In genomic region chr15:89860851-89861360, GRCh38 we compare ENCODE assay signal across 28 cellular contexts. TPM values are rescaled to one million over a fixed set of nuclear protein-coding genes. Genes with fewer than 3 reads are reported as not detected.
DNase-seq lines count a peak whose midpoint lies in the region; ATAC-seq, FAIRE-seq and TF ChIP-seq lines count a peak whose summit lies in the region.
"Had no signal": no experiment of that assay in that cellular context is flagged by ENCODE, and none has a peak within 500 bp of the region (broad histone marks: within the 10 kb centered on the region; RNA-seq: fewer than 3 reads in every experiment).

No MANE protein-coding gene starts in this region.

- H3K4me2 ChIP-seq in BLaER1 treated with 17β-estradiol and CSF1 and Interleukin-3, amounts not matched to agents 10 nM and 100 nM = peak overlapping the region in 7 of 11 experiments; percentile 5 to 44 (median 26); a peak in 11 of 22 replicates
- no peak overlapping the region for H3K4me2 ChIP-seq in K562 (ENCODE audit: insufficient read depth, low read length)

- H2AFZ ChIP-seq in K562 (ENCODE audit: low read depth, low read length) = no peak overlapping the region

- no peak overlapping the region for H3K4me3 ChIP-seq in BLaER1 treated with 17β-estradiol and CSF1 and Interleukin-3, amounts not matched to agents 10 nM and 100 nM
- H3K4me3 ChIP-seq in K562 (no peak overlapping the region), pancreas (no peak overlapping the region)
- H3K4me3 ChIP-seq: lung, mucosa of descending colon, upper lobe of left lung had no signal

- no peak for TF ChIP-seq EP300 in K562 (IDR thresholded peaks at IDR 0.05; ENCODE audit: low read length)

- H3K36me3 ChIP-seq in BLaER1 treated with 17β-estradiol and CSF1 and Interleukin-3, amounts not matched to agents 10 nM and 100 nM = peaks cover 23 to 92% (median 45%) of the 10 kb centered on the region in 11 experiments; a peak in 20 of 22 replicates
- H3K36me3 ChIP-seq in K562 (ENCODE audit: control insufficient read depth, insufficient read depth, low read length) (peaks cover 43% of the 10 kb centered on the region), pancreas (no peaks in the 10 kb centered on the region)

- DNase-seq in NCI-H2171 (lab: John Stamatoyannopoulos, UW) (peak; percentile 19), K562 (ENCODE audit: extremely low read depth in 1 of 4, low spot score in 3 of 4) (no peak), pancreas (no peak), head of caudate nucleus (no peak), SK-N-DZ (ENCODE audit: low spot score) (no peak)
- DNase-seq: activated CD4-positive, alpha-beta T cell treated with anti-CD3 and anti-CD28 coated beads, Interleukin-2, amount 50 U/mL, for 48 hours; activated naive CD4-positive, alpha-beta T cell; activated naive CD8-positive, alpha-beta T cell treated with anti-CD3 and anti-CD28 coated beads, Interleukin-2, amount 50 U/mL, for 24 hours; activated T-cell treated with anti-CD3 and anti-CD28 coated beads, Interleukin-2, amount 50 U/mL, for 72 hours; caudate nucleus; cortex of kidney; DMS79 treated with DMSO at 0.1 percent for 48 hours; effector memory CD8-positive, alpha-beta T cell; GDM1; NCI-H1694 treated with DMSO at 0.1 percent for 48 hours; NCI-H510A treated with DMSO at 0.1 percent for 48 hours; nephron progenitor cell; stimulated activated naive B cell treated with anti-CD40 and anti-IgM and Interleukin-4, amounts not matched to agents 10 μg/mL and 1 μg/mL and 100 μg/mL, for 72 hours; substantia nigra; T-helper 1 cell; upper lobe of left lung had no signal

- no peak for TF ChIP-seq CTCF in K562 (IDR thresholded peaks at IDR 0.05 in 2 of 3, conservative IDR thresholded peaks at IDR 0.05 in 1 of 3; ENCODE audit: insufficient read depth in 2 of 3, low read depth in 1 of 3, low read length in 3 of 3)
- TF ChIP-seq CTCF in pancreas (IDR thresholded peaks at IDR 0.05) = no peak

- no peak for ATAC-seq in K562
- ATAC-seq in pancreas = no peak
- ATAC-seq in GM18870 (IDR thresholded peaks at IDR 0.05; ENCODE audit: unreplicated experiment) = no peak
- ATAC-seq: activated naive CD8-positive, alpha-beta T cell treated with anti-CD3 and anti-CD28 coated beads, Interleukin-2, amount 50 U/mL, for 24 hours; activated T-cell treated with anti-CD3 and anti-CD28 coated beads, Interleukin-2, amount 50 U/mL, for 72 hours; effector memory CD8-positive, alpha-beta T cell; mucosa of descending colon had no signal

- intact Hi-C loops in K562 (cut with micrococcal nuclease) (no loop called here), pancreas (cut with DNase I) (no loop called here), head of caudate nucleus (cut with DNase I) (no loop called here)

- peaks cover 0 to 39% (median 0%) of the 10 kb centered on the region in 11 experiments; a peak in 4 of 22 replicates for H4K20me1 ChIP-seq in BLaER1 treated with 17β-estradiol and CSF1 and Interleukin-3, amounts not matched to agents 10 nM and 100 nM
- no peaks in the 10 kb centered on the region for H4K20me1 ChIP-seq in K562 (replicated peaks; ENCODE audit: control insufficient read depth, insufficient read depth, low read length)

- no TSS peak for BruUV-seq in K562 (replicated peaks; lab: Mats Ljungman, UMichigan)

- no peaks in the 10 kb centered on the region for H3K9me1 ChIP-seq in K562 (ENCODE audit: control insufficient read depth, insufficient read depth, low read length)

- H3K27me3 ChIP-seq in BLaER1 treated with 17β-estradiol and CSF1 and Interleukin-3, amounts not matched to agents 10 nM and 100 nM = no peaks in the 10 kb centered on the region
- H3K27me3 ChIP-seq in K562 (ENCODE audit: control insufficient read depth in 2 of 2, insufficient read depth in 2 of 2, low read length in 2 of 2) = no peaks in the 10 kb centered on the region
- no peaks in the 10 kb centered on the region for H3K27me3 ChIP-seq in pancreas
- H3K27me3 ChIP-seq: upper lobe of left lung had no signal

- no peak overlapping the region for H3K27ac ChIP-seq in BLaER1 treated with 17β-estradiol and CSF1 and Interleukin-3, amounts not matched to agents 10 nM and 100 nM
- H3K27ac ChIP-seq in K562 (ENCODE audit: extremely low read depth, low read depth, low read length) = no peak overlapping the region
- peak overlapping the region in 3 of 4 donors; percentile 1 to 67 (median 38) for H3K27ac ChIP-seq in pancreas
- H3K27ac ChIP-seq: upper lobe of left lung had no signal

- POLR2A ChIA-PET in K562 (lab: Yijun Ruan, JAX) = interaction anchor here (1.0 to 2.1 kb wide), 3 partner anchors 9 to 33 kb away, joined by 4 to 6 read pairs (median 5); no protein-coding TSS in a partner anchor

- no peaks in the 10 kb centered on the region for H3K79me2 ChIP-seq in K562 (ENCODE audit: control insufficient read depth, insufficient read depth, low read length)

- CTCF ChIA-PET in K562 (lab: Yijun Ruan, JAX; ENCODE audit: low intra/inter-chr PET ratio) = interaction anchor here (0.6 kb wide), 1 partner anchor 13 kb away, joined by 5 read pairs; no protein-coding TSS in a partner anchor

- TF ChIP-seq RAD21 in K562 (CRISPR knock-in tag; conservative IDR thresholded peaks at IDR 0.05 in 1 of 2, IDR thresholded peaks at IDR 0.05 in 1 of 2) = no peak

- 66% methylated on average over 4 of the region's 4 CpGs for WGBS in K562 (ENCODE audit: insufficient coverage, low coverage, missing lambda C conversion rate)
- WGBS in pancreas, 2 donors = 58 to 61% methylated on average over 4 of the region's 4 CpGs

- TF ChIP-seq POLR2A in K562 (conservative IDR thresholded peaks at IDR 0.05) = no peak

- no peaks in the 10 kb centered on the region for H3K9me3 ChIP-seq in BLaER1 treated with 17β-estradiol and CSF1 and Interleukin-3, amounts not matched to agents 10 nM and 100 nM (replicated peaks in 1 of 11)
- H3K9me3 ChIP-seq in K562 (replicated peaks; ENCODE audit: control insufficient read depth, insufficient read depth, low read depth, low read length) (no peaks in the 10 kb centered on the region), pancreas (no peaks in the 10 kb centered on the region)
- H3K9me3 ChIP-seq: mucosa of descending colon, upper lobe of left lung had no signal

- in situ Hi-C loops in K562 (cut with MboI) = no loop called here

- H3K9ac ChIP-seq in BLaER1 treated with 17β-estradiol and CSF1 and Interleukin-3, amounts not matched to agents 10 nM and 100 nM = no peak overlapping the region
- no peak overlapping the region for H3K9ac ChIP-seq in K562 (ENCODE audit: insufficient read depth in 1 of 2, low read depth in 2 of 2, low read length in 2 of 2)

- H3K4me1 ChIP-seq in BLaER1 treated with 17β-estradiol and CSF1 and Interleukin-3, amounts not matched to agents 10 nM and 100 nM = peaks cover 0 to 24% (median 14%) of the 10 kb centered on the region in 10 experiments; a peak in 17 of 20 replicates
- H3K4me1 ChIP-seq in K562 (replicated peaks in 1 of 2; ENCODE audit: control insufficient read depth in 2 of 2, insufficient read depth in 2 of 2, low read length in 2 of 2) (no peaks in the 10 kb centered on the region; a peak in 1 of 5 replicates), pancreas (peaks cover 46 to 75% (median 54%) of the 10 kb centered on the region in 3 donors)
- H3K4me1 ChIP-seq: upper lobe of left lung had no signal

- FAIRE-seq in K562 (lab: Jason Lieb, UNC) (no peak), pancreas (lab: Jason Lieb, UNC) (no peak)
- FAIRE-seq: astrocyte, RCC 7860, TTC549 had no signal

RNA-seq across cellular contexts. Expression of gene AP3S2, which starts 32.9 kb away (rescaled TPM):
- total RNA-seq in K562 (2011; cell fraction: chromatin; rRNA removed; ENCODE audit: low replicate concordance) = 78.3 and 139 TPM in 2 replicates
- 52.0 and 53.4 TPM in 2 replicates for total RNA-seq in K562 (2011; cell fraction: nucleolus; rRNA removed)
- 80.6 and 127 TPM in 2 replicates for total RNA-seq in K562 (2011; cell fraction: nucleoplasm; rRNA removed)
- total RNA-seq in K562 (2014; rRNA removed) (18.7 and 39.5 TPM in 2 replicates), K562 (2014; rRNA removed; fragmentation: Illumina TruSeq; extraction: Trizol) (54.1 and 60.8 TPM in 2 replicates), K562 (2015; rRNA removed; fragmentation: Illumina TruSeq; extraction: Trizol) (47.2 and 50.0 TPM in 2 replicates), K562 (2021) (25.0 and 25.8 TPM in 2 replicates), pancreas (10 to 100 TPM; 15.7 to 25.2 (median 21.2) TPM)
- polyA plus RNA-seq in K562 (2011; rRNA removed) (23.4 and 37.4 TPM in 2 replicates), K562 (2014; fragmentation: Illumina TruSeq; extraction: Trizol) (31.0 and 34.4 TPM in 2 replicates), K562 (2014; fragmentation: Nextera tagmentation; extraction: Ambion mirVana) (10 to 100 TPM; 16.4 to 20.1 TPM), K562 (2014; rRNA removed) (26.7 and 49.4 TPM in 2 replicates), pancreas (10 to 100 TPM; 11.0 to 16.6 TPM)
- polyA plus RNA-seq in K562 (2011; cell fraction: cytosol; rRNA removed) = 15.5 and 20.6 TPM in 2 replicates
- 14.4 TPM in 2 replicates for polyA plus RNA-seq in K562 (2011; cell fraction: nucleus; rRNA removed)
- 19.0 and 30.0 TPM in 2 replicates for polyA plus RNA-seq in K562 (2012)
- 68.2 and 79.0 TPM in 2 replicates for polyA minus RNA-seq in K562 (2011; rRNA and poly(A)+ RNA removed)
- 10.6 and 28.6 TPM in 2 replicates for polyA minus RNA-seq in K562 (2011; cell fraction: cytosol; rRNA and poly(A)+ RNA removed)
- 19.5 and 28.7 TPM in 2 replicates for polyA minus RNA-seq in K562 (2011; cell fraction: nucleus; rRNA and poly(A)+ RNA removed)
- polyA plus RNA-seq in SK-N-DZ (2014; cell fraction: cytosol; rRNA removed) = 55.2 and 81.1 TPM in 2 replicates
- polyA plus RNA-seq in SK-N-DZ (2014; cell fraction: nucleus; rRNA removed) = 18.2 and 23.1 TPM in 2 replicates

RNA-seq across cellular contexts. Expression of gene ANPEP, which starts 46.3 kb away (rescaled TPM):
- 2.9 and 3.1 TPM in 2 replicates for total RNA-seq in K562 (2011; cell fraction: chromatin; rRNA removed; ENCODE audit: low replicate concordance)
- 1.2 and 1.8 TPM in 2 replicates for total RNA-seq in K562 (2011; cell fraction: nucleolus; rRNA removed)
- total RNA-seq in K562 (2011; cell fraction: nucleoplasm; rRNA removed) = 1.5 and 2.5 TPM in 2 replicates
- total RNA-seq in K562 (2014; rRNA removed) (1.0 and 1.8 TPM in 2 replicates), K562 (2014; rRNA removed; fragmentation: Illumina TruSeq; extraction: Trizol) (1.1 and 1.3 TPM in 2 replicates), K562 (2015; rRNA removed; fragmentation: Illumina TruSeq; extraction: Trizol) (2.5 and 2.6 TPM in 2 replicates), K562 (2021) (4.8 and 5.7 TPM in 2 replicates), pancreas (1,000 to 10,000 TPM in 2 of 6 donors, 100 to 1,000 TPM in 4; 401 to 1,207 (median 921) TPM)
- polyA plus RNA-seq in K562 (2011; rRNA removed) (0.43 and 2.0 TPM in 2 replicates), K562 (2014; fragmentation: Illumina TruSeq; extraction: Trizol) (4.0 and 4.2 TPM in 2 replicates), K562 (2014; fragmentation: Nextera tagmentation; extraction: Ambion mirVana) (under 1 TPM; 0.23 to 0.27 TPM), K562 (2014; rRNA removed) (4.7 and 8.9 TPM in 2 replicates), pancreas (100 to 1,000 TPM; 388 to 524 TPM)
- 0.63 and 1.5 TPM in 2 replicates for polyA plus RNA-seq in K562 (2011; cell fraction: cytosol; rRNA removed)
- polyA plus RNA-seq in K562 (2011; cell fraction: nucleus; rRNA removed) = 3.6 and 6.0 TPM in 2 replicates
- 6.6 and 17.5 TPM in 2 replicates for polyA plus RNA-seq in K562 (2012)
- polyA minus RNA-seq in K562 (2011; rRNA and poly(A)+ RNA removed) = 0.30 and 0.67 TPM in 2 replicates
- 0.95 and 3.6 TPM in 2 replicates for polyA minus RNA-seq in K562 (2011; cell fraction: cytosol; rRNA and poly(A)+ RNA removed)
- 0.67 and 0.78 TPM in 2 replicates for polyA minus RNA-seq in K562 (2011; cell fraction: nucleus; rRNA and poly(A)+ RNA removed)
- polyA plus RNA-seq in SK-N-DZ (2014; cell fraction: cytosol; rRNA removed) = 1.3 and 1.8 TPM in 2 replicates
- 0.60 TPM in 1 of 2 replicates, not detected in the other for polyA plus RNA-seq in SK-N-DZ (2014; cell fraction: nucleus; rRNA removed)

RNA-seq across cellular contexts. Expression of gene ARPIN, which starts 51.8 kb away (rescaled TPM):
- total RNA-seq in K562 (2011; cell fraction: chromatin; rRNA removed; ENCODE audit: low replicate concordance) = not detected in 2 replicates
- total RNA-seq in K562 (2011; cell fraction: nucleolus; rRNA removed) = not detected in 2 replicates
- not detected in 2 replicates for total RNA-seq in K562 (2011; cell fraction: nucleoplasm; rRNA removed)
- total RNA-seq in K562 (2014; rRNA removed) = not detected in 2 replicates
- not detected in 2 replicates for total RNA-seq in K562 (2014; rRNA removed; fragmentation: Illumina TruSeq; extraction: Trizol)
- total RNA-seq in K562 (2015; rRNA removed; fragmentation: Illumina TruSeq; extraction: Trizol) = not detected in 2 replicates
- total RNA-seq in K562 (2021) = 0.04 TPM in 1 of 2 replicates, not detected in the other
- polyA plus RNA-seq in K562 (2011; rRNA removed) = not detected in 2 replicates
- not detected in 2 replicates for polyA plus RNA-seq in K562 (2011; cell fraction: cytosol; rRNA removed)
- not detected in 2 replicates for polyA plus RNA-seq in K562 (2011; cell fraction: nucleus; rRNA removed)
- polyA plus RNA-seq in K562 (2012) = 0.05 TPM in 1 of 2 replicates, not detected in the other
- not detected in 2 replicates for polyA plus RNA-seq in K562 (2014; fragmentation: Illumina TruSeq; extraction: Trizol)
- polyA plus RNA-seq in K562 (2014; fragmentation: Nextera tagmentation; extraction: Ambion mirVana) = not detected
- polyA plus RNA-seq in K562 (2014; rRNA removed) = not detected in 2 replicates
- polyA minus RNA-seq in K562 (2011; rRNA and poly(A)+ RNA removed) = not detected in 2 replicates
- polyA minus RNA-seq in K562 (2011; cell fraction: cytosol; rRNA and poly(A)+ RNA removed) = not detected in 2 replicates
- polyA minus RNA-seq in K562 (2011; cell fraction: nucleus; rRNA and poly(A)+ RNA removed) = not detected in 2 replicates
- 10 to 100 TPM; 26.2 to 49.8 (median 33.0) TPM for total RNA-seq in pancreas
- polyA plus RNA-seq in pancreas = 10 to 100 TPM; 12.6 to 21.6 TPM
- polyA plus RNA-seq in SK-N-DZ (2014; cell fraction: cytosol; rRNA removed) = 8.6 and 9.7 TPM in 2 replicates
- polyA plus RNA-seq in SK-N-DZ (2014; cell fraction: nucleus; rRNA removed) = 8.1 and 8.5 TPM in 2 replicates
- total RNA-seq: activated T-cell treated with anti-CD3 and anti-CD28 coated beads, Interleukin-2, amount 50 U/mL, for 72 hours had no signal

Comparison
In these comparisons a context has a peak if more than half of its experiments do, and no peak if none do; other contexts are left out.
1. H3K27ac ChIP-seq: peak in pancreas (3 of 4); none in BLaER1 treated with 17β-estradiol and CSF1 and Interleukin-3, amounts not matched to agents 10 nM and 100 nM (0 of 11) and K562 (single experiment).
2. RNA of gene ANPEP, which starts 46.3 kb away (total RNA-seq): 401 to 1,207 TPM in pancreas; 1.0 to 5.7 TPM in K562; every median in the first group is over 10 times any median in the second.
3. RNA of gene ARPIN, which starts 51.8 kb away (total RNA-seq): 26.2 to 49.8 TPM in pancreas; 0.04 TPM in K562; every median in the first group is over 10 times any median in the second.